15 cellular contexts compared by ENCODE assay signal in genomic region chr2:173370198-173370597, GRCh38. TPM values are rescaled to one million over a fixed set of nuclear protein-coding genes. Genes with fewer than 3 reads are reported as not detected.
DNase-seq lines count a peak whose midpoint lies in the region; ATAC-seq and TF ChIP-seq lines count a peak whose summit lies in the region.
"Had no signal": no experiment of that assay in that cellular context is flagged by ENCODE, and none has a peak within 500 bp of the region (broad histone marks: within the 10 kb centered on the region; RNA-seq: fewer than 3 reads in every experiment).

No MANE protein-coding gene starts in this region.

- TF ChIP-seq CTCF in H9 (conservative IDR thresholded peaks at IDR 0.05) (no peak), dorsolateral prefrontal cortex (IDR thresholded peaks at IDR 0.05 in 54 of 56, conservative IDR thresholded peaks at IDR 0.05 in 2 of 56; ENCODE audit: low read depth in 1 of 56, partially characterized antibody in 56 of 56) (no peak)

- no peak overlapping the region for H3K23ac ChIP-seq in H9 (ENCODE audit: insufficient read length, low read depth, low read length)
- no peak overlapping the region for H3K23ac ChIP-seq in mesenchymal stem cell (ENCODE audit: low read length in 2 of 2)

- H3K27ac ChIP-seq in H9 (ENCODE audit: insufficient read length, low read depth, low read length) = no peak overlapping the region
- no peak overlapping the region for H3K27ac ChIP-seq in mesenchymal stem cell (ENCODE audit: low read length, poor library complexity, severe bottlenecking)
- H3K27ac ChIP-seq in dorsolateral prefrontal cortex = no peak overlapping the region
- H3K27ac ChIP-seq: stomach had no signal

- no peak overlapping the region for H3K4me3 Mint-ChIP-seq in activated naive CD4-positive, alpha-beta T cell treated with anti-CD3 and anti-CD28 coated beads, Interleukin-2, amount 10 ng/mL, durations not matched to agents 7 days and 5 days
- no peak overlapping the region for H3K4me3 Mint-ChIP-seq in H9
- no peak overlapping the region for H3K4me3 Mint-ChIP-seq in activated CD8-positive, alpha-beta T cell treated with anti-CD3 and anti-CD28 coated beads, Interleukin-2, amount 10 ng/mL, durations not matched to agents 7 days and 5 days

- H2BK120ac ChIP-seq in H9 (ENCODE audit: low read depth, low read length, poor library complexity, severe bottlenecking) = no peak overlapping the region
- no peak overlapping the region for H2BK120ac ChIP-seq in mesenchymal stem cell (ENCODE audit: low read depth, low read length)

- H2AK5ac ChIP-seq in H9 (ENCODE audit: insufficient read length, low read length) (no peak overlapping the region), mesenchymal stem cell (ENCODE audit: low read length, severe bottlenecking) (no peak overlapping the region)

- peak overlapping the region; percentile 74 for H3K27ac Mint-ChIP-seq in activated naive CD4-positive, alpha-beta T cell treated with anti-CD3 and anti-CD28 coated beads, Interleukin-2, amount 10 ng/mL, durations not matched to agents 7 days and 5 days
- H3K27ac Mint-ChIP-seq in H9 = peak overlapping the region; percentile 59 to 94 (median 72); a peak in 4 of 7 replicates
- peak overlapping the region; percentile 70 for H3K27ac Mint-ChIP-seq in activated CD8-positive, alpha-beta T cell treated with anti-CD3 and anti-CD28 coated beads, Interleukin-2, amount 10 ng/mL, durations not matched to agents 7 days and 5 days

- peaks cover 0 to 10% of the 10 kb centered on the region in 2 experiments for H3K36me3 ChIP-seq in mesenchymal stem cell (ENCODE audit: control insufficient read depth in 1 of 2, insufficient read depth in 2 of 2, low read depth in 1 of 2, low read length in 2 of 2)

- H3K4me2 ChIP-seq in H9 (ENCODE audit: insufficient read depth, insufficient read length, low read length) (no peak overlapping the region), mesenchymal stem cell (ENCODE audit: low read length, poor library complexity, severe bottlenecking) (no peak overlapping the region)

- H3K18ac ChIP-seq in H9 (ENCODE audit: insufficient read length, low read depth, low read length) (no peak overlapping the region), mesenchymal stem cell (ENCODE audit: low read depth in 1 of 2, low read length in 2 of 2) (no peak overlapping the region)

- H3K79me1 ChIP-seq in H9 (ENCODE audit: insufficient read depth, low read depth, low read length, poor library complexity, severe bottlenecking) (no peaks in the 10 kb centered on the region), mesenchymal stem cell (replicated peaks; ENCODE audit: low read length, poor library complexity, severe bottlenecking) (no peaks in the 10 kb centered on the region)

- no peaks in the 10 kb centered on the region for H3K79me2 ChIP-seq in H9 (ENCODE audit: insufficient read depth, low read length)

- in situ Hi-C loops in ACHN (cut with HindIII; ENCODE audit: low pct_ligation_motif_present, low pct_unique_long_range_greater_than_20kb, low sequenced_read_pairs) = no loop called here

- H2BK15ac ChIP-seq in H9 (ENCODE audit: low read depth, low read length) (no peak overlapping the region), mesenchymal stem cell (ENCODE audit: low read depth, poor library complexity, severe bottlenecking) (peak overlapping the region; percentile 23)

- ATAC-seq in activated CD8-positive, alpha-beta T cell treated with anti-CD3 and anti-CD28 coated beads, Interleukin-2, amount 10 ng/mL, durations not matched to agents 7 days and 5 days = no peak
- no peak for ATAC-seq in HG03025 (IDR thresholded peaks at IDR 0.05; ENCODE audit: low FRiP score, unreplicated experiment)

- H3K23me2 ChIP-seq in H9 (ENCODE audit: insufficient read length, low read depth, low read length, poor library complexity, severe bottlenecking) = no peaks in the 10 kb centered on the region

- H2AFZ ChIP-seq in H9 (ENCODE audit: low read length) = no peak overlapping the region
- no peak overlapping the region for H2AFZ ChIP-seq in mesenchymal stem cell (ENCODE audit: low read depth, low read length)

- no CpG with 5 or more reads among the region's 3 CpGs for WGBS in H9 (ENCODE audit: extremely low coverage, insufficient read length, low lambda C conversion rate)
- WGBS in mesenchymal stem cell = 95% methylated on average over 3 of the region's 3 CpGs

- H3K36me3 Mint-ChIP-seq in activated naive CD4-positive, alpha-beta T cell treated with anti-CD3 and anti-CD28 coated beads, Interleukin-2, amount 10 ng/mL, durations not matched to agents 7 days and 5 days = peaks cover 56% of the 10 kb centered on the region
- H3K36me3 Mint-ChIP-seq in H9 (ENCODE audit: insufficient read depth in 1 of 3, low read depth in 3 of 3) = peaks cover 41 to 48% (median 48%) of the 10 kb centered on the region in 3 experiments; a peak in 6 of 7 replicates
- H3K36me3 Mint-ChIP-seq in activated CD8-positive, alpha-beta T cell treated with anti-CD3 and anti-CD28 coated beads, Interleukin-2, amount 10 ng/mL, durations not matched to agents 7 days and 5 days (ENCODE audit: low read depth) = peaks cover 72% of the 10 kb centered on the region

- H3K27me3 ChIP-seq in H9 (ENCODE audit: insufficient read depth, low read length) (no peaks in the 10 kb centered on the region), mesenchymal stem cell (ENCODE audit: control insufficient read depth in 1 of 2, insufficient read depth in 1 of 2, low read length in 2 of 2) (no peaks in the 10 kb centered on the region), dorsolateral prefrontal cortex (peaks cover 0 to 12% (median 0%) of the 10 kb centered on the region in 45 donors)
- H3K27me3 ChIP-seq: stomach had no signal

- H4K91ac ChIP-seq in H9 (ENCODE audit: insufficient read length, low read depth, low read length) (no peak overlapping the region), mesenchymal stem cell (ENCODE audit: low read length) (no peak overlapping the region)

- H3K4me1 Mint-ChIP-seq in activated naive CD4-positive, alpha-beta T cell treated with anti-CD3 and anti-CD28 coated beads, Interleukin-2, amount 10 ng/mL, durations not matched to agents 7 days and 5 days = peaks cover 30% of the 10 kb centered on the region
- H3K4me1 Mint-ChIP-seq in H9 = peaks cover 13 to 14% of the 10 kb centered on the region in 2 experiments
- H3K4me1 Mint-ChIP-seq in activated CD8-positive, alpha-beta T cell treated with anti-CD3 and anti-CD28 coated beads, Interleukin-2, amount 10 ng/mL, durations not matched to agents 7 days and 5 days (ENCODE audit: low read depth) = peaks cover 30% of the 10 kb centered on the region

- H3K9ac ChIP-seq in H9 (ENCODE audit: extremely low read depth, insufficient read length, low read length) (no peak overlapping the region), mesenchymal stem cell (ENCODE audit: low read length) (no peak overlapping the region)

- intact Hi-C loops in dorsolateral prefrontal cortex (cut with DNase I) = no loop called here

- POLR2A ChIA-PET in activated CD8-positive, alpha-beta T cell treated with anti-CD3 and anti-CD28 coated beads, Interleukin-2, amount 10 ng/mL, durations not matched to agents 7 days and 5 days (lab: Charles Lee) = interaction anchor here (0.6 kb wide), 1 partner anchor 1012 kb away, joined by 3 read pairs; no protein-coding TSS in a partner anchor

- H4K8ac ChIP-seq in H9 (replicated peaks; ENCODE audit: insufficient read length, low read depth, low read length) (no peak overlapping the region), mesenchymal stem cell (ENCODE audit: low read length) (no peak overlapping the region)

- no peaks in the 10 kb centered on the region for H4K20me1 ChIP-seq in H9 (ENCODE audit: control insufficient read depth, insufficient read depth, insufficient read length)

- no peaks in the 10 kb centered on the region for H3K9me3 Mint-ChIP-seq in activated naive CD4-positive, alpha-beta T cell treated with anti-CD3 and anti-CD28 coated beads, Interleukin-2, amount 10 ng/mL, durations not matched to agents 7 days and 5 days
- H3K9me3 Mint-ChIP-seq in H9 = no peaks in the 10 kb centered on the region
- no peaks in the 10 kb centered on the region for H3K9me3 Mint-ChIP-seq in activated CD8-positive, alpha-beta T cell treated with anti-CD3 and anti-CD28 coated beads, Interleukin-2, amount 10 ng/mL, durations not matched to agents 7 days and 5 days (ENCODE audit: insufficient read depth)

- no peaks in the 10 kb centered on the region for H3K27me3 Mint-ChIP-seq in activated naive CD4-positive, alpha-beta T cell treated with anti-CD3 and anti-CD28 coated beads, Interleukin-2, amount 10 ng/mL, durations not matched to agents 7 days and 5 days
- no peaks in the 10 kb centered on the region; the same call in 1 of the 2 replicates for H3K27me3 Mint-ChIP-seq in H9 (ENCODE audit: low read depth)
- no peaks in the 10 kb centered on the region for H3K27me3 Mint-ChIP-seq in activated CD8-positive, alpha-beta T cell treated with anti-CD3 and anti-CD28 coated beads, Interleukin-2, amount 10 ng/mL, durations not matched to agents 7 days and 5 days (ENCODE audit: low read depth)

- H3K9me3 ChIP-seq in H9 (ENCODE audit: control insufficient read depth, low read depth, low read length) (no peaks in the 10 kb centered on the region), mesenchymal stem cell (ENCODE audit: control insufficient read depth, low read length) (no peaks in the 10 kb centered on the region)
- H3K9me3 ChIP-seq: stomach had no signal

- no peak overlapping the region for H2BK20ac ChIP-seq in H9 (ENCODE audit: low read depth, low read length, poor library complexity, severe bottlenecking)

- H2BK12ac ChIP-seq in H9 (ENCODE audit: insufficient read length, low read depth, low read length) (no peak overlapping the region), mesenchymal stem cell (ENCODE audit: low read length in 2 of 2) (no peak overlapping the region)

- no peak for DNase-seq in activated naive CD4-positive, alpha-beta T cell treated with anti-CD3 and anti-CD28 coated beads, Interleukin-2, amount 10 ng/mL, durations not matched to agents 7 days and 5 days
- no peak for DNase-seq in activated naive CD4-positive, alpha-beta T cell (lab: John Stamatoyannopoulos, UW)
- DNase-seq in H9 = no peak
- no peak for DNase-seq in activated CD8-positive, alpha-beta T cell treated with anti-CD3 and anti-CD28 coated beads, Interleukin-2, amount 10 ng/mL, durations not matched to agents 7 days and 5 days
- DNase-seq in mesenchymal stem cell = peak; percentile 11
- DNase-seq in ACHN = no peak
- DNase-seq in dorsolateral prefrontal cortex = no peak
- DNase-seq: activated CD4-positive, alpha-beta T cell treated with anti-CD3 and anti-CD28 coated beads, Interleukin-2, amount 50 U/mL, for 4 hours; DMS 273 treated with DMSO at 0.1 percent for 48 hours; NCI-H1694 treated with DMSO at 0.1 percent for 48 hours; NCI-H446 treated with DMSO at 0.1 percent for 48 hours; SHP77 treated with DMSO at 0.1 percent for 48 hours; stomach; T1000 had no signal

- H3K4me1 ChIP-seq in H9 (ENCODE audit: insufficient read depth, low read length) (no peaks in the 10 kb centered on the region; the same call in 1 of the 2 replicates), mesenchymal stem cell (ENCODE audit: control insufficient read depth, insufficient read depth, low read depth, low read length) (no peaks in the 10 kb centered on the region)
- H3K4me1 ChIP-seq: stomach had no signal

- H3K4ac ChIP-seq in H9 (ENCODE audit: low read depth, low read length) (no peak overlapping the region), mesenchymal stem cell (ENCODE audit: low read depth in 1 of 2, low read length in 2 of 2) (no peak overlapping the region)

- no peak overlapping the region for H3K56ac ChIP-seq in H9 (ENCODE audit: insufficient read length, low read depth, low read length)

- H3K4me3 ChIP-seq in mesenchymal stem cell (ENCODE audit: insufficient read depth in 1 of 2, low read depth in 1 of 2, low read length in 2 of 2) (no peak overlapping the region), dorsolateral prefrontal cortex (no peak overlapping the region)
- H3K4me3 ChIP-seq: stomach had no signal

- H3K14ac ChIP-seq in H9 (ENCODE audit: insufficient read depth, low read length) (no peak overlapping the region), mesenchymal stem cell (ENCODE audit: low read length in 2 of 2) (no peak overlapping the region)

- H2BK5ac ChIP-seq in H9 (ENCODE audit: insufficient read length, low read length) = no peak overlapping the region
- H2BK5ac ChIP-seq in mesenchymal stem cell (ENCODE audit: low read depth, low read length, poor library complexity, severe bottlenecking) = no peak overlapping the region

- CTCF ChIA-PET in activated naive CD4-positive, alpha-beta T cell treated with anti-CD3 and anti-CD28 coated beads, Interleukin-2, amount 10 ng/mL, durations not matched to agents 7 days and 5 days (lab: Charles Lee) = no interaction called here
- CTCF ChIA-PET in activated CD8-positive, alpha-beta T cell treated with anti-CD3 and anti-CD28 coated beads, Interleukin-2, amount 10 ng/mL, durations not matched to agents 7 days and 5 days (lab: Charles Lee) = interaction anchor here (1.1 to 1.3 kb wide), 3 partner anchors 12 to 31 kb away, joined by 3 to 7 read pairs (median 4); no protein-coding TSS in a partner anchor

- no peak overlapping the region for H4K5ac ChIP-seq in H9 (ENCODE audit: insufficient read length, low read depth, low read length)

- H3T11ph ChIP-seq in H9 (ENCODE audit: low read length) = no peak overlapping the region

RNA-seq across cellular contexts. Expression of gene CDCA7, which starts 15.5 kb away (rescaled TPM):
- total RNA-seq in H9 (2021) (48.9 and 50.3 TPM in 2 replicates), dorsolateral prefrontal cortex (1 to 10 TPM in 88 of 120 experiments, under 1 TPM in 32; 0.32 to 2.7 (median 1.3) TPM)
- total RNA-seq in activated CD8-positive, alpha-beta T cell treated with anti-CD3 and anti-CD28 coated beads, Interleukin-2, amount 10 ng/mL, durations not matched to agents 7 days and 5 days = 100 to 1,000 TPM; 115 to 119 TPM
- 6.3 TPM for polyA plus RNA-seq in mesenchymal stem cell (2013, experiment 1 of 2)
- polyA plus RNA-seq in mesenchymal stem cell (2013, experiment 2 of 2) = 6.3 TPM

Comparison
In these comparisons a context has a peak if more than half of its experiments do, and no peak if none do; other contexts are left out.
1. RNA of gene CDCA7, which starts 15.5 kb away (total RNA-seq): 115 to 119 TPM in activated CD8-positive, alpha-beta T cell treated with anti-CD3 and anti-CD28 coated beads, Interleukin-2, amount 10 ng/mL, durations not matched to agents 7 days and 5 days and 48.9 to 50.3 TPM in H9; 0.32 to 2.7 TPM in dorsolateral prefrontal cortex; every median in the first group is over 10 times any median in the second.
2. Peak in every context shown above with its lines, with median percentiles within 50 percentile points of each other: H3K27ac Mint-ChIP-seq.